18 cellular contexts compared by ENCODE assay signal in genomic region chr7:117784315-117784714, GRCh38.
DNase-seq lines count a peak whose midpoint lies in the region; ATAC-seq and TF ChIP-seq lines count a peak whose summit lies in the region.
"Had no signal": no experiment of that assay in that cellular context is flagged by ENCODE, and none has a peak within 500 bp of the region (broad histone marks: within the 10 kb centered on the region; RNA-seq: fewer than 3 reads in every experiment).

No MANE protein-coding gene starts in this region.

- ATAC-seq in GM19438 (IDR thresholded peaks at IDR 0.05; ENCODE audit: low read depth, unreplicated experiment) (peak; percentile 49), HG03159 (IDR thresholded peaks at IDR 0.05; ENCODE audit: unreplicated experiment) (peak; percentile 39), upper lobe of left lung (ENCODE audit: low FRiP score in 2 of 2) (no peak)

- H3K27ac ChIP-seq in upper lobe of left lung (no peak overlapping the region), A673 (ENCODE audit: low read depth, low read length, poor library complexity, severe bottlenecking) (no peak overlapping the region)
- H3K27ac ChIP-seq: BLaER1, SJCRH30 had no signal

- peak; percentile 61 for DNase-seq in NCI-H69 (lab: John Stamatoyannopoulos, UW)
- no peak for DNase-seq in upper lobe of left lung
- DNase-seq in A673 (ENCODE audit: low spot score) = no peak
- no peak for DNase-seq in UCSD-AML1 (lab: John Stamatoyannopoulos, UW; ENCODE audit: unreplicated experiment)
- DNase-seq in DMS153 (lab: John Stamatoyannopoulos, UW) = no peak
- DNase-seq: CD8-positive, alpha-beta memory T cell; H7; KG1; NCI-H1105; NCI-H2029; NCI-H2171 treated with DMSO at 0.1 percent for 48 hours; OCI-M1; RPMI8226; SJCRH30; SW 1271 had no signal

- H3K9me3 ChIP-seq in upper lobe of left lung (no peaks in the 10 kb centered on the region), A673 (ENCODE audit: low read depth, low read length, poor library complexity, severe bottlenecking) (no peaks in the 10 kb centered on the region)
- H3K9me3 ChIP-seq: BLaER1, SJCRH30 had no signal

- WGBS in upper lobe of left lung, 2 donors = 60 to 67% methylated on average over 1 of the region's 1 CpG

- intact Hi-C loops in A673 (cut with micrococcal nuclease; ENCODE audit: unreplicated experiment) = no loop called here

- TF ChIP-seq POLR2A in upper lobe of left lung (IDR thresholded peaks at IDR 0.05) = no peak

- no peaks in the 10 kb centered on the region for H3K27me3 ChIP-seq in upper lobe of left lung
- H3K27me3 ChIP-seq in A673 (replicated peaks; ENCODE audit: insufficient read depth, low read depth, low read length, poor library complexity) = no peaks in the 10 kb centered on the region
- H3K27me3 ChIP-seq: BLaER1 had no signal

- CTCF ChIA-PET in A673 (lab: Charles Lee) = no interaction called here

- no peak overlapping the region for H3K4me3 ChIP-seq in upper lobe of left lung
- H3K4me3 ChIP-seq in A673 (ENCODE audit: low read depth, low read length, poor library complexity, severe bottlenecking) = no peak overlapping the region
- H3K4me3 ChIP-seq: BLaER1, SJCRH30 had no signal

- no TSS peak for BruUV-seq in A673 (replicated peaks; lab: Mats Ljungman, UMichigan)

- POLR2A ChIA-PET in A673 (lab: Charles Lee; ENCODE audit: low non-redundant PET) = no interaction called here

- no peak for TF ChIP-seq EP300 in upper lobe of left lung (IDR thresholded peaks at IDR 0.05)

- H3K4me1 ChIP-seq in upper lobe of left lung (no peaks in the 10 kb centered on the region), A673 (ENCODE audit: insufficient read depth, low read length, poor library complexity, severe bottlenecking) (no peaks in the 10 kb centered on the region)
- H3K4me1 ChIP-seq: BLaER1, SJCRH30 had no signal

- H3K36me3 ChIP-seq in upper lobe of left lung = no peaks in the 10 kb centered on the region
- no peaks in the 10 kb centered on the region for H3K36me3 ChIP-seq in A673 (ENCODE audit: insufficient read depth, low read length, poor library complexity, severe bottlenecking)
- H3K36me3 ChIP-seq: BLaER1, SJCRH30 had no signal

- TF ChIP-seq CTCF in upper lobe of left lung (IDR thresholded peaks at IDR 0.05) (no peak), A673 (conservative IDR thresholded peaks at IDR 0.05; ENCODE audit: low read depth, low read length) (no peak)

Comparison
In these comparisons a context has a peak if more than half of its experiments do, and no peak if none do; other contexts are left out.
1. ATAC-seq: peak in GM19438 (single experiment) and HG03159 (single experiment); none in upper lobe of left lung (0 of 2).